Comparison of ENCODE assay signal across 16 cellular contexts in genomic region chr18:11237066-11237465, GRCh38.
A peak's percentile ranks its signal among the peaks of the same experiment; 100 is the strongest.
DNase-seq lines count a peak whose midpoint lies in the region; ATAC-seq and TF ChIP-seq lines count a peak whose summit lies in the region.
"Had no signal": no experiment of that assay in that cellular context is flagged by ENCODE, and none has a peak within 500 bp of the region (broad histone marks: within the 10 kb centered on the region; RNA-seq: fewer than 3 reads in every experiment).

No MANE protein-coding gene starts in this region.

- no peaks in the 10 kb centered on the region for H3K4me1 ChIP-seq in BE2C
- H3K4me1 ChIP-seq: Caco-2 had no signal

- H3K27me3 ChIP-seq in BE2C: no peaks in the 10 kb centered on the region

- H3K9me3 Mint-ChIP-seq in glutamatergic neuron (ENCODE audit: unreplicated experiment): no peaks in the 10 kb centered on the region
- H3K9me3 Mint-ChIP-seq: CD8-positive, alpha-beta T cell; HFFc6 had no signal

- ATAC-seq in GM18868 (IDR thresholded peaks at IDR 0.05; ENCODE audit: unreplicated experiment) (peak; percentile 65), GM18858 (IDR thresholded peaks at IDR 0.05; ENCODE audit: unreplicated experiment) (no peak), GM21526 (IDR thresholded peaks at IDR 0.05; ENCODE audit: low FRiP score, unreplicated experiment) (no peak)
- ATAC-seq: CD8-positive, alpha-beta T cell had no signal

- no peaks in the 10 kb centered on the region for H3K4me1 Mint-ChIP-seq in glutamatergic neuron (ENCODE audit: low read depth, unreplicated experiment)
- H3K4me1 Mint-ChIP-seq: B cell; CD4-positive, CD25-positive, alpha-beta regulatory T cell; H9 had no signal

- H3K9me3 ChIP-seq in BE2C: no peaks in the 10 kb centered on the region
- H3K9me3 ChIP-seq: Caco-2 had no signal

- H3K4me3 Mint-ChIP-seq in glutamatergic neuron (ENCODE audit: unreplicated experiment): no peak overlapping the region
- H3K4me3 Mint-ChIP-seq: B cell; CD4-positive, CD25-positive, alpha-beta regulatory T cell; CD8-positive, alpha-beta T cell; H9; HFFc6 had no signal

- H3K4me3 ChIP-seq in BE2C (ENCODE audit: low read depth, low read length): no peak overlapping the region
- H3K4me3 ChIP-seq: GM23248 had no signal

- no peaks in the 10 kb centered on the region for H3K36me3 ChIP-seq in BE2C

- no peak overlapping the region for H3K27ac Mint-ChIP-seq in glutamatergic neuron (ENCODE audit: unreplicated experiment)
- H3K27ac Mint-ChIP-seq: B cell; CD4-positive, CD25-positive, alpha-beta regulatory T cell; CD8-positive, alpha-beta T cell; H9; HFFc6 had no signal

- DNase-seq in BE2C (peak; percentile 45), glutamatergic neuron (peak; percentile 40), GM13977 (ENCODE audit: low spot score) (no peak)
- DNase-seq: Caco-2; CD4-positive, CD25-positive, alpha-beta regulatory T cell; CD8-positive, alpha-beta T cell; DMS79; EL; GDM1; GM23248; H9; HFFc6 had no signal

- no peaks in the 10 kb centered on the region for H3K36me3 Mint-ChIP-seq in glutamatergic neuron (ENCODE audit: unreplicated experiment)
- H3K36me3 Mint-ChIP-seq: CD4-positive, CD25-positive, alpha-beta regulatory T cell; CD8-positive, alpha-beta T cell had no signal

- no peaks in the 10 kb centered on the region for H3K27me3 Mint-ChIP-seq in glutamatergic neuron (ENCODE audit: unreplicated experiment)
- H3K27me3 Mint-ChIP-seq: CD4-positive, CD25-positive, alpha-beta regulatory T cell had no signal

- in situ Hi-C loops in GM13977 (cut with MboI; ENCODE audit: low pct_unique_long_range_greater_than_20kb, low sequenced_read_pairs, unreplicated experiment): no loop called here

- TF ChIP-seq CTCF in BE2C (IDR thresholded peaks at IDR 0.05; ENCODE audit: low read depth, low read length) (no peak), glutamatergic neuron (IDR thresholded peaks at IDR 0.05; ENCODE audit: partially characterized antibody, unreplicated experiment) (no peak), GM13977 (IDR thresholded peaks at IDR 0.05; ENCODE audit: extremely low read depth, insufficient read depth, missing control alignments) (no peak)
